ENCODE assay signal across 8 cellular contexts in genomic region chr21:42009831-42010506, GRCh38. TPM values are rescaled to one million over a fixed set of nuclear protein-coding genes. Genes with fewer than 3 reads are reported as not detected.
DNase-seq lines count a peak whose midpoint lies in the region; ATAC-seq and TF ChIP-seq lines count a peak whose summit lies in the region.

TSS of gene ZBTB21 (minus strand) at chr21:42010360. CDS start at chr21:41994095, 16,265 bp downstream.

- POLR2A ChIA-PET in BJ (lab: Charles Lee) = interaction anchor here (0.5 to 0.7 kb wide), 2 partner anchors 15 to 18 kb away, joined by 3 to 5 read pairs; no protein-coding TSS in a partner anchor

- TF ChIP-seq CTCF in BJ (IDR thresholded peaks at IDR 0.05; ENCODE audit: insufficient read depth, low read depth, low read length) = no peak

- CTCF ChIA-PET in BJ (lab: Yijun Ruan, JAX) = interaction anchor here (0.9 to 1.2 kb wide), 2 partner anchors 71 to 98 kb away, joined by 3 to 7 read pairs; no protein-coding TSS in a partner anchor

- H3K27me3 ChIP-seq in BJ (ENCODE audit: control insufficient read depth, insufficient read depth, low read length) = no peaks in the 10 kb centered on the region

- peak; percentile 77 for DNase-seq in BJ (ENCODE audit: low read depth)
- peak; percentile 97 for DNase-seq in NCI-H748 (lab: John Stamatoyannopoulos, UW; ENCODE audit: unreplicated experiment)
- DNase-seq in activated CD4-positive, alpha-beta T cell treated with anti-CD3 and anti-CD28 coated beads, Interleukin-2, amount 50 U/mL, for 1 hour = peak; percentile 97
- DNase-seq in dedifferentiated amniotic fluid mesenchymal stem cell (ENCODE audit: extremely low spot score) = peak; percentile 97
- peak; percentile 99 for DNase-seq in left lobe of liver (ENCODE audit: low spot score)
- peak; percentile 98 for DNase-seq in stimulated activated CD4-positive, alpha-beta T cell treated with anti-CD3 and anti-CD28 coated beads, Interleukin-2, amount 100 ng/mL, for 4 hours (ENCODE audit: low read depth)

- peaks cover 3% of the 10 kb centered on the region; the same call in 1 of the 2 replicates for H3K36me3 ChIP-seq in BJ (ENCODE audit: control insufficient read depth, insufficient read depth, low read length)

- ATAC-seq in GM19328 (IDR thresholded peaks at IDR 0.05; ENCODE audit: unreplicated experiment) (peak; percentile 63), HG03520 (IDR thresholded peaks at IDR 0.05; ENCODE audit: unreplicated experiment) (peak; percentile 62), left lobe of liver (peak; percentile 87)

- H3K4me3 ChIP-seq in BJ (ENCODE audit: low read depth, low read length) = peak within 1 kb of the TSS; percentile 62

RNA-seq across cellular contexts. Expression of gene ZBTB21, which starts in this region (rescaled TPM):
- 8.1 and 10.7 TPM in 2 replicates for polyA plus RNA-seq in BJ (2011; rRNA removed)
- polyA minus RNA-seq in BJ (2011; rRNA and poly(A)+ RNA removed) = 14.8 and 15.0 TPM in 2 replicates
- 4.2 TPM for total RNA-seq in left lobe of liver

Comparison
In these comparisons a context has a peak if more than half of its experiments do, and no peak if none do; other contexts are left out.
1. Peak in every context shown above with its lines: DNase-seq, ATAC-seq and H3K4me3 ChIP-seq.